ENCODE assay signal across 18 cellular contexts in the genomic region with DNA sequence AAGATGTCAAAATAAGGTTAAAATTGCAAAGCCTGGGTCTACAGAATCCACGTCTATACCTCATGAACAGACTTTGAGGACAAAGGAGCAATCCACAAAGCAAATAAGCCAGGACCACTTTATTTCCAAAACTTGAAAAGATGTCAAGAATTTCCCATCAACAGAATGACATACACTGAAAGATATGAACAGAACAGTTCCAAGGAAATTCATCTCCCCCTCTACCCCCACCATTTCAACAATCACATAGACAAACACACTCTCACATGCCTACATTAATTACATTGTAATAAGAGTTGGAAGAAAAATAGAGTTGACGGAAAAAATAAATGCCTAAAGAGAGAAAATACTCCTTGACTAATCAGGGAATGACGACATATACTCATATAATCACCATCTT. TPM values are rescaled to one million over a fixed set of nuclear protein-coding genes. Genes with fewer than 3 reads are reported as not detected.
DNase-seq lines count a peak whose midpoint lies in the region; TF ChIP-seq lines count a peak whose summit lies in the region.
"Had no signal": no experiment of that assay in that cellular context is flagged by ENCODE, and none has a peak within 500 bp of the region (broad histone marks: within the 10 kb centered on the region; RNA-seq: fewer than 3 reads in every experiment).

No MANE protein-coding gene starts in this region.

- H2AFZ ChIP-seq in GM23248 (no peak overlapping the region), hepatocyte (no peak overlapping the region)

- no peaks in the 10 kb centered on the region for H3K36me3 ChIP-seq in GM23248 (ENCODE audit: low read depth)
- H3K36me3 ChIP-seq in hepatocyte (replicated peaks; ENCODE audit: insufficient read depth, low read depth), result no peaks in the 10 kb centered on the region
- H3K36me3 ChIP-seq in suprapubic skin, result no peaks in the 10 kb centered on the region
- H3K36me3 ChIP-seq: Peyer's patch had no signal

- in situ Hi-C loops in GM23248 (cut with MboI), result no loop called here

- H3K27ac ChIP-seq in GM23248 (peak overlapping the region; percentile 70; the same call in 1 of the 2 replicates), hepatocyte (peak overlapping the region; percentile 75), suprapubic skin (no peak overlapping the region)
- H3K27ac ChIP-seq: VCaP had no signal

- H3K4me1 ChIP-seq in GM23248 (ENCODE audit: insufficient read depth) (peaks cover 40% of the 10 kb centered on the region), hepatocyte (ENCODE audit: insufficient read depth) (peaks cover 34% of the 10 kb centered on the region), suprapubic skin (peaks cover 28% of the 10 kb centered on the region)
- H3K4me1 ChIP-seq: Peyer's patch had no signal

- peaks cover 51% of the 10 kb centered on the region for H3K4me1 Mint-ChIP-seq in progenitor cell of endocrine pancreas (ENCODE audit: low read depth)

- no peak for TF ChIP-seq POLR2A in suprapubic skin (IDR thresholded peaks at IDR 0.05)

- no peaks in the 10 kb centered on the region for H3K9me2 ChIP-seq in GM23248 (ENCODE audit: insufficient read depth)
- no peaks in the 10 kb centered on the region for H3K9me2 ChIP-seq in hepatocyte (replicated peaks; ENCODE audit: insufficient read depth)

- H4K20me1 ChIP-seq in GM23248 (ENCODE audit: insufficient read depth) (no peaks in the 10 kb centered on the region), hepatocyte (ENCODE audit: insufficient read depth, poor library complexity, severe bottlenecking) (no peaks in the 10 kb centered on the region)

- H3K4me2 ChIP-seq in GM23248 (ENCODE audit: unreplicated experiment) (peak overlapping the region; percentile 75), hepatocyte (peak overlapping the region; percentile 71)

- H3K27ac Mint-ChIP-seq in progenitor cell of endocrine pancreas, result peak overlapping the region; percentile 57

- no peaks in the 10 kb centered on the region for H3K9me3 Mint-ChIP-seq in progenitor cell of endocrine pancreas (ENCODE audit: low read depth)

- peak overlapping the region; percentile 64 for H3K4me3 Mint-ChIP-seq in progenitor cell of endocrine pancreas (ENCODE audit: low read depth)

- H3F3A ChIP-seq in GM23248 (ENCODE audit: insufficient read depth), result peaks cover 29% of the 10 kb centered on the region

- H3K9me3 ChIP-seq in GM23248 (ENCODE audit: low read depth), result no peaks in the 10 kb centered on the region
- H3K9me3 ChIP-seq in hepatocyte (ENCODE audit: low read depth), result no peaks in the 10 kb centered on the region
- no peaks in the 10 kb centered on the region for H3K9me3 ChIP-seq in suprapubic skin
- H3K9me3 ChIP-seq: Peyer's patch had no signal

- no peak for TF ChIP-seq CTCF in hepatocyte (IDR thresholded peaks at IDR 0.05; ENCODE audit: poor library complexity)
- TF ChIP-seq CTCF in progenitor cell of endocrine pancreas (IDR thresholded peaks at IDR 0.05; ENCODE audit: unreplicated experiment), result no peak
- TF ChIP-seq CTCF in suprapubic skin (IDR thresholded peaks at IDR 0.05), result no peak

- no peaks in the 10 kb centered on the region for H3K27me3 ChIP-seq in GM23248 (replicated peaks; ENCODE audit: insufficient read depth)
- H3K27me3 ChIP-seq in hepatocyte, result no peaks in the 10 kb centered on the region
- no peaks in the 10 kb centered on the region for H3K27me3 ChIP-seq in suprapubic skin
- H3K27me3 ChIP-seq: Peyer's patch had no signal

- H3K36me3 Mint-ChIP-seq in progenitor cell of endocrine pancreas (ENCODE audit: insufficient read depth), result peaks cover 10% of the 10 kb centered on the region

- no peaks in the 10 kb centered on the region for H3K27me3 Mint-ChIP-seq in progenitor cell of endocrine pancreas

- no peak overlapping the region for H3K9ac ChIP-seq in GM23248

- DNase-seq in GM23248, result no peak
- peak; percentile 29 for DNase-seq in amniotic epithelial cell (ENCODE audit: low read depth)
- DNase-seq in hepatocyte (ENCODE audit: low spot score), result no peak
- DNase-seq in progenitor cell of endocrine pancreas (ENCODE audit: low spot score, unreplicated experiment), result no peak
- DNase-seq in hypothalamus (lab: John Stamatoyannopoulos, UW), result no peak
- DNase-seq in suprapubic skin (ENCODE audit: low spot score in 2 of 2), result no peak
- no peak for DNase-seq in islet precursor cell
- no peak for DNase-seq in HT-29 (ENCODE audit: low spot score)
- DNase-seq: activated effector memory CD4-positive, alpha-beta T cell treated with Interleukin-2 at 50 U/mL for 16 hours; anterior cingulate cortex; DMS 273 treated with DMSO at 0.1 percent for 48 hours; foreskin fibroblast; NCI-H2029 treated with DMSO at 0.1 percent for 48 hours; NCI-H524 treated with DMSO at 0.1 percent for 48 hours; Peyer's patch; stimulated activated CD4-positive, alpha-beta T cell treated with anti-CD3 and anti-CD28 coated beads, Interleukin-15, amount 100 ng/mL, for 24 hours; SW 1271 had no signal

- H3K79me2 ChIP-seq in GM23248 (ENCODE audit: insufficient read depth) (peaks cover 10% of the 10 kb centered on the region), hepatocyte (peaks cover 81% of the 10 kb centered on the region)

- no peak for TF ChIP-seq EP300 in suprapubic skin (IDR thresholded peaks at IDR 0.05)

- 63 to 64% methylated on average over 3 of the region's 3 CpGs for WGBS in GM23248 (ENCODE audit: low coverage in 1 of 2, low lambda C conversion rate in 2 of 2, missing lambda C conversion rate in 2 of 2), 2 experiments
- 81% methylated on average over 3 of the region's 3 CpGs for WGBS in hepatocyte (ENCODE audit: low lambda C conversion rate, missing lambda C conversion rate)
- WGBS in suprapubic skin, result 79% methylated on average over 3 of the region's 3 CpGs

- H3K4me3 ChIP-seq in GM23248 (peak overlapping the region; percentile 72), hepatocyte (peak overlapping the region; percentile 1), suprapubic skin (no peak overlapping the region)
- H3K4me3 ChIP-seq: Peyer's patch had no signal

RNA-seq across cellular contexts. Expression of gene NHSL1, which starts 45.2 kb away (rescaled TPM):
- 6.2 and 9.4 TPM in 2 replicates for total RNA-seq in GM23248 (2014; rRNA removed; shearing (Covaris generic))
- polyA plus RNA-seq in GM23248 (2016; fragmentation: Nextera tagmentation; extraction: Ambion mirVana) (3.3 and 3.4 TPM in 2 replicates), hepatocyte (39.0 and 43.7 TPM in 2 replicates)
- total RNA-seq in hepatocyte (58.0 and 58.3 TPM in 2 replicates), progenitor cell of endocrine pancreas (79.0 and 86.5 TPM in 2 replicates), suprapubic skin (100 to 1,000 TPM in 1 of 4 donors, 10 to 100 TPM in 3; 62.6 to 105 (median 79.8) TPM)
- total RNA-seq in HT-29 (2014; rRNA removed; shearing (Covaris generic)), result 14.1 and 15.6 TPM in 2 replicates
